Comparison of ENCODE assay signal across 8 cellular contexts in genomic region chr1:65393345-65393744, GRCh38. TPM values are rescaled to one million over a fixed set of nuclear protein-coding genes. Genes with fewer than 3 reads are reported as not detected.
DNase-seq lines count a peak whose midpoint lies in the region; ATAC-seq and TF ChIP-seq lines count a peak whose summit lies in the region.

No MANE protein-coding gene starts in this region.

- H3K27me3 Mint-ChIP-seq in activated CD8-positive, alpha-beta T cell treated with anti-CD3 and anti-CD28 coated beads for 36 hours, result no peaks in the 10 kb centered on the region

- DNase-seq in activated CD4-positive, CD25-positive, alpha-beta regulatory T cell (lab: John Stamatoyannopoulos, UW), result no peak
- peak; percentile 58 for DNase-seq in activated CD8-positive, alpha-beta T cell treated with anti-CD3 and anti-CD28 coated beads for 36 hours
- DNase-seq in stimulated activated CD4-positive, alpha-beta T cell treated with anti-CD3 and anti-CD28 coated beads, Interleukin-4, amount 100 ng/mL, for 1 hour, result peak; percentile 4
- DNase-seq in NOMO-1 (lab: John Stamatoyannopoulos, UW; ENCODE audit: unreplicated experiment in 2 of 2) (no peak), C1 segment of cervical spinal cord (lab: John Stamatoyannopoulos, UW) (no peak), NCI-H446 treated with DMSO at 0.1 percent for 48 hours (lab: John Stamatoyannopoulos, UW) (no peak)

- ATAC-seq in activated CD4-positive, CD25-positive, alpha-beta regulatory T cell treated with anti-CD3 and anti-CD28 coated beads, Interleukin-2, amount 50 U/mL, for 24 hours, result peak; percentile 95
- ATAC-seq in HG03039 (IDR thresholded peaks at IDR 0.05; ENCODE audit: unreplicated experiment), result peak; percentile 96
- peak; percentile 94 for ATAC-seq in activated CD8-positive, alpha-beta T cell treated with anti-CD3 and anti-CD28 coated beads for 36 hours

- CTCF ChIA-PET in activated CD8-positive, alpha-beta T cell treated with anti-CD3 and anti-CD28 coated beads for 36 hours (lab: Charles Lee), result interaction anchor here (0.9 to 3.3 kb wide), 6 partner anchors 10 to 46 kb away, joined by 3 to 17 read pairs (median 3); partner anchors contain the start of genes LEPR and LEPROT

- peaks cover 2% of the 10 kb centered on the region for H3K36me3 Mint-ChIP-seq in activated CD8-positive, alpha-beta T cell treated with anti-CD3 and anti-CD28 coated beads for 36 hours (ENCODE audit: low read depth)

- H3K9me3 Mint-ChIP-seq in activated CD8-positive, alpha-beta T cell treated with anti-CD3 and anti-CD28 coated beads for 36 hours, result no peaks in the 10 kb centered on the region

- TF ChIP-seq CTCF in activated CD8-positive, alpha-beta T cell treated with anti-CD3 and anti-CD28 coated beads for 36 hours (IDR thresholded peaks at IDR 0.05), result no peak

- peaks cover 55% of the 10 kb centered on the region for H3K4me1 Mint-ChIP-seq in activated CD8-positive, alpha-beta T cell treated with anti-CD3 and anti-CD28 coated beads for 36 hours (ENCODE audit: low read depth)

- POLR2A ChIA-PET in activated CD8-positive, alpha-beta T cell treated with anti-CD3 and anti-CD28 coated beads for 36 hours (lab: Charles Lee), result interaction anchor here (2.1 kb wide), 1 partner anchor 26 kb away, joined by 9 read pairs; the partner anchor contains the start of genes LEPR and LEPROT

- intact Hi-C loops in activated CD8-positive, alpha-beta T cell treated with anti-CD3 and anti-CD28 coated beads for 36 hours (cut with micrococcal nuclease), result no loop called here

- no peak overlapping the region for H3K4me3 Mint-ChIP-seq in activated CD8-positive, alpha-beta T cell treated with anti-CD3 and anti-CD28 coated beads for 36 hours

- peak overlapping the region; percentile 55 for H3K27ac Mint-ChIP-seq in activated CD8-positive, alpha-beta T cell treated with anti-CD3 and anti-CD28 coated beads for 36 hours

RNA-seq across cellular contexts. Expression of gene LEPR, which starts 27.1 kb away (rescaled TPM):
- 1 to 10 TPM; 3.0 TPM for total RNA-seq in activated CD8-positive, alpha-beta T cell treated with anti-CD3 and anti-CD28 coated beads for 36 hours

RNA-seq across cellular contexts. Expression of gene LEPROT, which starts 27.1 kb away (rescaled TPM):
- 10 to 100 TPM; 11.3 to 12.6 TPM for total RNA-seq in activated CD8-positive, alpha-beta T cell treated with anti-CD3 and anti-CD28 coated beads for 36 hours

Comparison
In these comparisons a context has a peak if more than half of its experiments do, and no peak if none do; other contexts are left out.
1. DNase-seq: peak in activated CD8-positive, alpha-beta T cell treated with anti-CD3 and anti-CD28 coated beads for 36 hours (single experiment) and stimulated activated CD4-positive, alpha-beta T cell treated with anti-CD3 and anti-CD28 coated beads, Interleukin-4, amount 100 ng/mL, for 1 hour (single experiment); none in activated CD4-positive, CD25-positive, alpha-beta regulatory T cell (0 of 4), NOMO-1 (0 of 2), C1 segment of cervical spinal cord (0 of 14) and NCI-H446 treated with DMSO at 0.1 percent for 48 hours (single experiment).
2. Peak in every context shown above with its lines, with median percentiles within 50 percentile points of each other: ATAC-seq.